In the genomic region with DNA sequence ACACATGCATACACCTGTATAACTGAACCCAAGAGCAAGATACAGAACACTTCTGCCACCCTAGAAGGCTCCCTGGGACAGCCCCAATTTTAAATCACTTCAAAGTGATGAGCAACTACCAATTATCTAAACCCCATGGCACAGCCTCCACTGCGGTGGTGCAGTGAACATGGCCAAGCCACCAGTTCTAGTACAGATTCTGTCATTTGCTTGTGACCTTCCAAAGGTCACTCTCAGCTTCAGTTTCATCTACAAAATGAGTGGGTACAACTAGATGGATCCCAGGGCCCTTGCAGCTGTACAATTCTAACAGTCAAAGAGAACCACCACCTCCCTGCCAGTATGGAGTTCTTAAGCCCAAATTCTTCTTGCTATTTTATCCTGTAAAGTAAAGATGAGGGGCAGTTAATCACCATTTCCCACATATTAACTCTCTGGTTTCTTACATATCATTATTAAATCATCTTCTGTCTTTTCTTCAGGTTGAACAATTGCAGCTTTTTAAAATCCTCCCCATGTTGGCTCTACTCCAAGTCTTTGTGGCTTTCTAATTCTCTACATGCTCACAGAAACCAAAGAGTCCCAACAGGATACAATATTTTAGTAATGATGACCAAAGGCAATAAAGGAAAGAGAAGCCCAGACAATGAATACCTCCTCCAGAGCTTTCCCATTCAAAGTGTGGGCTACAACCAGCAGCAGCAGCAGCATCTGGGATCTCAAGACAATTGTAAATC, we compare ENCODE assay signal across 21 cellular contexts. TPM values are rescaled to one million over a fixed set of nuclear protein-coding genes. Genes with fewer than 3 reads are reported as not detected.
A peak's percentile ranks its signal among the peaks of the same experiment; 100 is the strongest.
DNase-seq lines count a peak whose midpoint lies in the region; ATAC-seq and TF ChIP-seq lines count a peak whose summit lies in the region.
"Had no signal": no experiment of that assay in that cellular context is flagged by ENCODE, and none has a peak within 500 bp of the region (broad histone marks: within the 10 kb centered on the region; RNA-seq: fewer than 3 reads in every experiment).

No MANE protein-coding gene starts in this region.

- no peaks in the 10 kb centered on the region for H3F3A ChIP-seq in neural progenitor cell (ENCODE audit: low read depth)

- peaks cover 39% of the 10 kb centered on the region for H3K4me1 Mint-ChIP-seq in neural progenitor cell

- ATAC-seq in HG03196 (IDR thresholded peaks at IDR 0.05; ENCODE audit: unreplicated experiment): no peak
- no peak for ATAC-seq in GM18505 (IDR thresholded peaks at IDR 0.05; ENCODE audit: unreplicated experiment)
- ATAC-seq in GM21381 (IDR thresholded peaks at IDR 0.05; ENCODE audit: unreplicated experiment): no peak
- ATAC-seq: foreskin keratinocyte, left lobe of liver, mucosa of descending colon had no signal

- H4K20me1 ChIP-seq in neural progenitor cell (ENCODE audit: low read depth): no peaks in the 10 kb centered on the region

- in situ Hi-C loops in KBM-7 (cut with MboI; ENCODE audit: low pct_unique_long_range_greater_than_20kb, low sequenced_read_pairs): no loop called here

- no peaks in the 10 kb centered on the region for H3K36me3 ChIP-seq in neural progenitor cell
- H3K36me3 ChIP-seq: BLaER1 treated with 17β-estradiol and CSF1 and Interleukin-3, amounts not matched to agents 10 nM and 100 nM; transverse colon had no signal

- no peak overlapping the region for H3K9ac ChIP-seq in neural progenitor cell
- H3K9ac ChIP-seq: BLaER1 treated with 17β-estradiol and CSF1 and Interleukin-3, amounts not matched to agents 10 nM and 100 nM had no signal

- no peaks in the 10 kb centered on the region for H3K27me3 ChIP-seq in neural progenitor cell
- H3K27me3 ChIP-seq: foreskin keratinocyte, transverse colon had no signal

- H3K4me3 Mint-ChIP-seq in neural progenitor cell: no peak overlapping the region
- H3K4me3 Mint-ChIP-seq: activated CD4-positive, alpha-beta memory T cell treated with anti-CD3 and anti-CD28 coated beads for 36 hours; stimulated activated naive B cell treated with anti-CD40 and anti-IgM and Interleukin-4, amounts not matched to agents 10 μg/mL and 1 μg/mL and 100 μg/mL, for 72 hours had no signal

- no peak overlapping the region for H3K4me2 ChIP-seq in neural progenitor cell
- H3K4me2 ChIP-seq: BLaER1 treated with 17β-estradiol and CSF1 and Interleukin-3, amounts not matched to agents 10 nM and 100 nM had no signal

- no peak for TF ChIP-seq POLR2A in GM18505 (IDR thresholded peaks at IDR 0.05; ENCODE audit: borderline replicate concordance, extremely low read depth, insufficient read depth, insufficient read length)

- H3K79me2 ChIP-seq in neural progenitor cell (ENCODE audit: low read depth): no peaks in the 10 kb centered on the region

- H3K4me3 ChIP-seq in neural progenitor cell: no peak overlapping the region
- H3K4me3 ChIP-seq: BLaER1 treated with 17β-estradiol and CSF1 and Interleukin-3, amounts not matched to agents 10 nM and 100 nM; mucosa of descending colon; transverse colon had no signal

- no peaks in the 10 kb centered on the region for H3K27me3 Mint-ChIP-seq in neural progenitor cell (ENCODE audit: insufficient read depth, low read depth)

- H3K9me3 ChIP-seq in neural progenitor cell (ENCODE audit: low read depth): no peaks in the 10 kb centered on the region
- H3K9me3 ChIP-seq: BLaER1 treated with 17β-estradiol and CSF1 and Interleukin-3, amounts not matched to agents 10 nM and 100 nM; mucosa of descending colon; transverse colon had no signal

- H3K27ac Mint-ChIP-seq in neural progenitor cell: peak overlapping the region; percentile 86
- H3K27ac Mint-ChIP-seq: activated CD4-positive, alpha-beta memory T cell treated with anti-CD3 and anti-CD28 coated beads for 36 hours; stimulated activated naive B cell treated with anti-CD40 and anti-IgM and Interleukin-4, amounts not matched to agents 10 μg/mL and 1 μg/mL and 100 μg/mL, for 72 hours had no signal

- peaks cover 5% of the 10 kb centered on the region for H3K9me3 Mint-ChIP-seq in neural progenitor cell
- H3K9me3 Mint-ChIP-seq: activated CD4-positive, alpha-beta memory T cell treated with anti-CD3 and anti-CD28 coated beads for 36 hours; stimulated activated naive B cell treated with anti-CD40 and anti-IgM and Interleukin-4, amounts not matched to agents 10 μg/mL and 1 μg/mL and 100 μg/mL, for 72 hours had no signal

- H3K27ac ChIP-seq in angular gyrus (ENCODE audit: low read depth, low read length): peak overlapping the region; percentile 26
- H3K27ac ChIP-seq in neural progenitor cell: no peak overlapping the region
- H3K27ac ChIP-seq: 22Rv1; BLaER1 treated with 17β-estradiol and CSF1 and Interleukin-3, amounts not matched to agents 10 nM and 100 nM; foreskin keratinocyte; transverse colon; VCaP had no signal

- no peak for TF ChIP-seq CTCF in neural progenitor cell (IDR thresholded peaks at IDR 0.05)

- H3K36me3 Mint-ChIP-seq in neural progenitor cell: peaks cover 11% of the 10 kb centered on the region
- H3K36me3 Mint-ChIP-seq: activated CD4-positive, alpha-beta memory T cell treated with anti-CD3 and anti-CD28 coated beads for 36 hours; stimulated activated naive B cell treated with anti-CD40 and anti-IgM and Interleukin-4, amounts not matched to agents 10 μg/mL and 1 μg/mL and 100 μg/mL, for 72 hours had no signal

- H3K4me1 ChIP-seq in neural progenitor cell: peaks cover 5% of the 10 kb centered on the region
- H3K4me1 ChIP-seq: foreskin keratinocyte, transverse colon had no signal

- H2AFZ ChIP-seq in neural progenitor cell (replicated peaks): no peak overlapping the region

- DNase-seq in NCI-H2107 treated with DMSO at 0.1 percent for 48 hours (lab: John Stamatoyannopoulos, UW; ENCODE audit: unreplicated experiment) (peak; percentile 14), NCI-H2107 (lab: John Stamatoyannopoulos, UW) (no peak), KBM-7 (peak; percentile 6), neural progenitor cell (ENCODE audit: low spot score) (no peak)
- DNase-seq: activated CD4-positive, alpha-beta memory T cell treated with anti-CD3 and anti-CD28 coated beads for 36 hours; cerebellar nuclear complex; foreskin keratinocyte; mucosa of descending colon; NCI-H1092 treated with DMSO at 0.1 percent for 48 hours; NCI-H226; stimulated activated naive B cell treated with anti-CD40 and anti-IgM and Interleukin-4, amounts not matched to agents 10 μg/mL and 1 μg/mL and 100 μg/mL, for 72 hours; transverse colon had no signal

RNA-seq across cellular contexts. Expression of a gene that starts 39.0 kb away (rescaled TPM):
- total RNA-seq in neural progenitor cell (ENCODE audit: low replicate concordance): 49.6 and 69.2 TPM in 2 replicates
- total RNA-seq: activated CD4-positive, alpha-beta memory T cell treated with anti-CD3 and anti-CD28 coated beads for 36 hours; foreskin keratinocyte; T-helper 1 cell treated with Interleukin-12 subunit alpha and Interleukin-12 subunit beta and Interleukin-4 antibody, amounts not matched to agents 30 ng/mL and 1 ng/mL, for 36 hours had no signal

Comparison
In these comparisons a context has a peak if more than half of its experiments do, and no peak if none do; other contexts are left out.
1. DNase-seq: peak in NCI-H2107 treated with DMSO at 0.1 percent for 48 hours (single experiment) and KBM-7 (single experiment); none in NCI-H2107 (single experiment) and neural progenitor cell (single experiment).